21 cellular contexts compared by ENCODE assay signal in genomic region chr12:102429211-102429610, GRCh38. TPM values are rescaled to one million over a fixed set of nuclear protein-coding genes. Genes with fewer than 3 reads are reported as not detected.
DNase-seq lines count a peak whose midpoint lies in the region; ATAC-seq, FAIRE-seq and TF ChIP-seq lines count a peak whose summit lies in the region.
"Had no signal": no experiment of that assay in that cellular context is flagged by ENCODE, and none has a peak within 500 bp of the region (broad histone marks: within the 10 kb centered on the region; RNA-seq: fewer than 3 reads in every experiment).

No MANE protein-coding gene starts in this region.

- no peak for FAIRE-seq in K562 (lab: Jason Lieb, UNC)
- FAIRE-seq: A549, G401.6, GM12892, H1 had no signal

- no peaks in the 10 kb centered on the region for H3K36me3 Mint-ChIP-seq in CD8-positive, alpha-beta memory T cell
- no peaks in the 10 kb centered on the region for H3K36me3 Mint-ChIP-seq in activated naive CD8-positive, alpha-beta T cell treated with anti-CD3 and anti-CD28 coated beads for 36 hours
- H3K36me3 Mint-ChIP-seq: CD4-positive, alpha-beta memory T cell had no signal

- intact Hi-C loops in K562 (cut with micrococcal nuclease), result loop anchor here (2.0 to 5.0 kb wide), 2 partner anchors 50 to 112 kb away; no protein-coding TSS in a partner anchor
- intact Hi-C loops in gastrocnemius medialis (cut with DNase I; ENCODE audit: low total_unique reads), result no loop called here
- intact Hi-C loops in vagina (cut with DNase I), result no loop called here
- intact Hi-C loops in breast epithelium (cut with DNase I; ENCODE audit: low total_unique reads), result no loop called here

- BruUV-seq in K562 (replicated peaks; lab: Mats Ljungman, UMichigan), result no TSS peak

- in situ Hi-C loops in K562 (cut with MboI), result no loop called here
- in situ Hi-C loops in gastrocnemius medialis (cut with MboI; ENCODE audit: low sequenced_read_pairs in 4 of 4), result no loop called here

- TF ChIP-seq RAD21 in K562 (CRISPR knock-in tag; conservative IDR thresholded peaks at IDR 0.05 in 1 of 2, IDR thresholded peaks at IDR 0.05 in 1 of 2), result no peak

- no peaks in the 10 kb centered on the region for H3K4me1 Mint-ChIP-seq in CD8-positive, alpha-beta memory T cell
- H3K4me1 Mint-ChIP-seq in activated naive CD8-positive, alpha-beta T cell treated with anti-CD3 and anti-CD28 coated beads for 36 hours, result no peaks in the 10 kb centered on the region
- H3K4me1 Mint-ChIP-seq: CD4-positive, alpha-beta memory T cell had no signal

- CTCF ChIA-PET in CD8-positive, alpha-beta memory T cell (lab: Charles Lee), result interaction anchor here (1.8 kb wide), 1 partner anchor 11 kb away, joined by 4 read pairs; no protein-coding TSS in a partner anchor
- CTCF ChIA-PET in K562 (lab: Yijun Ruan, JAX; ENCODE audit: low intra/inter-chr PET ratio), result no interaction called here

- ATAC-seq in K562, result no peak
- no peak for ATAC-seq in gastrocnemius medialis
- ATAC-seq: A549, HCT116 had no signal

- no peaks in the 10 kb centered on the region for H3K4me1 ChIP-seq in CD8-positive, alpha-beta memory T cell (ENCODE audit: insufficient read depth, low read length)
- H3K4me1 ChIP-seq in K562 (replicated peaks in 1 of 2; ENCODE audit: control insufficient read depth in 2 of 2, insufficient read depth in 2 of 2, low read length in 2 of 2) (peaks cover 10 to 68% of the 10 kb centered on the region in 2 experiments), gastrocnemius medialis (peaks cover 36 to 39% of the 10 kb centered on the region in 2 donors), vagina (peaks cover 61% of the 10 kb centered on the region), breast epithelium (no peaks in the 10 kb centered on the region)
- H3K4me1 ChIP-seq: A549, Caco-2 had no signal

- POLR2A ChIA-PET in CD8-positive, alpha-beta memory T cell (lab: Charles Lee), result no interaction called here
- POLR2A ChIA-PET in K562 (lab: Yijun Ruan, JAX), result interaction anchor here (1.1 to 2.3 kb wide), 3 partner anchors 8 to 13 kb away, joined by 3 to 10 read pairs (median 7); no protein-coding TSS in a partner anchor

- H2AFZ ChIP-seq in K562 (ENCODE audit: low read depth, low read length), result no peak overlapping the region
- H2AFZ ChIP-seq: GM23248 had no signal

- no peaks in the 10 kb centered on the region for H3K9me1 ChIP-seq in K562 (ENCODE audit: control insufficient read depth, insufficient read depth, low read length)

- no peaks in the 10 kb centered on the region for H3K27me3 ChIP-seq in CD8-positive, alpha-beta memory T cell (ENCODE audit: insufficient read depth, low read length, poor library complexity, severe bottlenecking)
- H3K27me3 ChIP-seq in K562 (ENCODE audit: control insufficient read depth in 2 of 2, insufficient read depth in 2 of 2, low read length in 2 of 2), result no peaks in the 10 kb centered on the region
- H3K27me3 ChIP-seq in gastrocnemius medialis, result no peaks in the 10 kb centered on the region
- H3K27me3 ChIP-seq in vagina, result no peaks in the 10 kb centered on the region
- no peaks in the 10 kb centered on the region for H3K27me3 ChIP-seq in breast epithelium
- no peaks in the 10 kb centered on the region for H3K27me3 ChIP-seq in H7 (ENCODE audit: control insufficient read depth, insufficient read depth, low read length)

- no peaks in the 10 kb centered on the region for H3K9me3 ChIP-seq in CD8-positive, alpha-beta memory T cell (ENCODE audit: low read length)
- H3K9me3 ChIP-seq in K562 (replicated peaks; ENCODE audit: control insufficient read depth, insufficient read depth, low read depth, low read length) (no peaks in the 10 kb centered on the region), gastrocnemius medialis (no peaks in the 10 kb centered on the region), vagina (no peaks in the 10 kb centered on the region), breast epithelium (no peaks in the 10 kb centered on the region)
- H3K9me3 ChIP-seq: A549, Caco-2 had no signal

- peaks cover 0 to 4% of the 10 kb centered on the region in 2 donors for H3K27me3 Mint-ChIP-seq in CD8-positive, alpha-beta memory T cell
- H3K27me3 Mint-ChIP-seq in activated naive CD8-positive, alpha-beta T cell treated with anti-CD3 and anti-CD28 coated beads for 36 hours, result peaks cover 21% of the 10 kb centered on the region

- TF ChIP-seq CTCF in K562 (IDR thresholded peaks at IDR 0.05 in 2 of 3, conservative IDR thresholded peaks at IDR 0.05 in 1 of 3; ENCODE audit: insufficient read depth in 2 of 3, low read depth in 1 of 3, low read length in 3 of 3), result no peak
- TF ChIP-seq CTCF in gastrocnemius medialis (IDR thresholded peaks at IDR 0.05 in 4 of 5, conservative IDR thresholded peaks at IDR 0.05 in 1 of 5), result no peak
- TF ChIP-seq CTCF in vagina (IDR thresholded peaks at IDR 0.05), result no peak
- TF ChIP-seq CTCF in breast epithelium (IDR thresholded peaks at IDR 0.05), result no peak

- no peaks in the 10 kb centered on the region for H3K9me3 Mint-ChIP-seq in CD8-positive, alpha-beta memory T cell
- no peaks in the 10 kb centered on the region for H3K9me3 Mint-ChIP-seq in activated naive CD8-positive, alpha-beta T cell treated with anti-CD3 and anti-CD28 coated beads for 36 hours
- H3K9me3 Mint-ChIP-seq: H9 had no signal

- no peak overlapping the region for H3K4me2 ChIP-seq in K562 (ENCODE audit: insufficient read depth, low read length)
- H3K4me2 ChIP-seq: A549 had no signal

- peak overlapping the region; percentile 48 for H3K27ac ChIP-seq in CD8-positive, alpha-beta memory T cell (ENCODE audit: low read depth, low read length)
- H3K27ac ChIP-seq in K562 (ENCODE audit: extremely low read depth, low read depth, low read length), result peak overlapping the region; percentile 83; the same call in 2 of the 3 replicates
- peak overlapping the region; percentile 45 to 93 (median 86) for H3K27ac ChIP-seq in gastrocnemius medialis
- peak overlapping the region; percentile 19 for H3K27ac ChIP-seq in vagina
- H3K27ac ChIP-seq in breast epithelium, result peak overlapping the region in 1 of 2 donors; percentile 59
- H3K27ac ChIP-seq: A549, GM23248 had no signal

- TF ChIP-seq POLR2A in K562 (conservative IDR thresholded peaks at IDR 0.05) (no peak), gastrocnemius medialis (IDR thresholded peaks at IDR 0.05) (no peak), vagina (IDR thresholded peaks at IDR 0.05) (no peak), breast epithelium (IDR thresholded peaks at IDR 0.05) (no peak)

- no peak overlapping the region for H3K27ac Mint-ChIP-seq in CD8-positive, alpha-beta memory T cell
- no peak overlapping the region for H3K27ac Mint-ChIP-seq in activated naive CD8-positive, alpha-beta T cell treated with anti-CD3 and anti-CD28 coated beads for 36 hours
- H3K27ac Mint-ChIP-seq: CD4-positive, alpha-beta memory T cell; H9 had no signal

- H3K36me3 ChIP-seq in CD8-positive, alpha-beta memory T cell (ENCODE audit: insufficient read depth, low read length), result no peaks in the 10 kb centered on the region
- H3K36me3 ChIP-seq in K562 (ENCODE audit: control insufficient read depth, insufficient read depth, low read length) (no peaks in the 10 kb centered on the region), gastrocnemius medialis (no peaks in the 10 kb centered on the region), vagina (no peaks in the 10 kb centered on the region), breast epithelium (no peaks in the 10 kb centered on the region), H7 (replicated peaks; ENCODE audit: control insufficient read depth, insufficient read depth, low read length) (no peaks in the 10 kb centered on the region)

- no peaks in the 10 kb centered on the region for H4K20me1 ChIP-seq in K562 (replicated peaks; ENCODE audit: control insufficient read depth, insufficient read depth, low read length)

- DNase-seq in CD8-positive, alpha-beta memory T cell, result no peak
- DNase-seq in K562 (ENCODE audit: extremely low read depth in 1 of 4, low spot score in 3 of 4) (no peak), gastrocnemius medialis (no peak), vagina (ENCODE audit: extremely low spot score in 2 of 2) (no peak), breast epithelium (ENCODE audit: low spot score in 2 of 2) (no peak), H7 (no peak)
- no peak for DNase-seq in activated naive CD8-positive, alpha-beta T cell treated with anti-CD3 and anti-CD28 coated beads for 36 hours
- DNase-seq: 8988T; ACHN; C1 segment of cervical spinal cord; Caco-2; CD4-positive, alpha-beta memory T cell; DMS153; DND-41; GM23248; H9 had no signal

- peak overlapping the region in 1 of 2 experiments; percentile 15; a peak in 1 of 4 replicates for H3K9ac ChIP-seq in K562 (ENCODE audit: insufficient read depth in 1 of 2, low read depth in 2 of 2, low read length in 2 of 2)
- H3K9ac ChIP-seq: GM23248 had no signal

- no peak overlapping the region for H3K4me3 Mint-ChIP-seq in CD8-positive, alpha-beta memory T cell
- no peak overlapping the region for H3K4me3 Mint-ChIP-seq in activated naive CD8-positive, alpha-beta T cell treated with anti-CD3 and anti-CD28 coated beads for 36 hours
- H3K4me3 Mint-ChIP-seq: CD4-positive, alpha-beta memory T cell; H9 had no signal

- no peak overlapping the region for H3K4me3 ChIP-seq in CD8-positive, alpha-beta memory T cell (ENCODE audit: low read length)
- H3K4me3 ChIP-seq in K562, result no peak overlapping the region
- H3K4me3 ChIP-seq in gastrocnemius medialis, result no peak overlapping the region
- no peak overlapping the region for H3K4me3 ChIP-seq in vagina
- H3K4me3 ChIP-seq in breast epithelium, result no peak overlapping the region
- no peak overlapping the region for H3K4me3 ChIP-seq in H7 (ENCODE audit: insufficient read depth, low read depth, low read length)
- H3K4me3 ChIP-seq: A549, GM23248 had no signal

- no peak for TF ChIP-seq EP300 in K562 (IDR thresholded peaks at IDR 0.05; ENCODE audit: low read length)

- H3K79me2 ChIP-seq in K562 (ENCODE audit: control insufficient read depth, insufficient read depth, low read length), result 0 out of 3 replicates have a peak, but pooled peaks cover 3% of the 10 kb centered on the region

RNA-seq across cellular contexts. Expression of gene IGF1, which starts 51.2 kb away (rescaled TPM):
- total RNA-seq in CD8-positive, alpha-beta memory T cell, result 1 to 10 TPM in 1 of 2 experiments, under 1 TPM in 1; 0.28 to 1.4 TPM
- polyA plus RNA-seq in CD8-positive, alpha-beta memory T cell, result not detected
- 13.0 and 14.3 TPM in 2 replicates for total RNA-seq in K562 (2011; cell fraction: chromatin; rRNA removed; ENCODE audit: low replicate concordance)
- total RNA-seq in K562 (2011; cell fraction: nucleolus; rRNA removed), result 2.6 and 6.8 TPM in 2 replicates
- 9.0 and 10.3 TPM in 2 replicates for total RNA-seq in K562 (2011; cell fraction: nucleoplasm; rRNA removed)
- total RNA-seq in K562 (2014; rRNA removed) (2.8 and 4.5 TPM in 2 replicates), K562 (2014; rRNA removed; fragmentation: Illumina TruSeq; extraction: Trizol) (4.0 and 6.5 TPM in 2 replicates), K562 (2015; rRNA removed; fragmentation: Illumina TruSeq; extraction: Trizol) (11.5 and 11.6 TPM in 2 replicates), K562 (2021) (5.5 and 5.9 TPM in 2 replicates), gastrocnemius medialis (10 to 100 TPM in 3 of 4 donors, 1 to 10 TPM in 1; 8.3 to 22.7 (median 17.9) TPM), vagina (68.0 TPM), breast epithelium (100 to 1,000 TPM in 2 of 3 donors, 10 to 100 TPM in 1; 56.6 to 108 (median 101) TPM)
- polyA plus RNA-seq in K562 (2011; rRNA removed) (3.7 and 4.4 TPM in 2 replicates), K562 (2014; fragmentation: Illumina TruSeq; extraction: Trizol) (4.2 and 5.5 TPM in 2 replicates), K562 (2014; fragmentation: Nextera tagmentation; extraction: Ambion mirVana) (10 to 100 TPM in 1 of 2 experiments, 1 to 10 TPM in 1; 8.3 to 13.9 TPM), K562 (2014; rRNA removed) (4.1 and 7.1 TPM in 2 replicates)
- 4.6 and 7.0 TPM in 2 replicates for polyA plus RNA-seq in K562 (2011; cell fraction: cytosol; rRNA removed)
- polyA plus RNA-seq in K562 (2011; cell fraction: nucleus; rRNA removed), result 0.87 and 3.0 TPM in 2 replicates
- polyA plus RNA-seq in K562 (2012), result 7.3 and 18.9 TPM in 2 replicates
- polyA minus RNA-seq in K562 (2011; rRNA and poly(A)+ RNA removed), result 4.9 and 5.4 TPM in 2 replicates
- polyA minus RNA-seq in K562 (2011; cell fraction: cytosol; rRNA and poly(A)+ RNA removed), result 0.73 and 1.2 TPM in 2 replicates
- polyA minus RNA-seq in K562 (2011; cell fraction: nucleus; rRNA and poly(A)+ RNA removed), result 2.2 and 2.4 TPM in 2 replicates
- total RNA-seq in H7 (2014; rRNA removed; shearing (Covaris generic)), result not detected in 2 replicates
- 1 to 10 TPM; 2.1 to 2.3 TPM for total RNA-seq in activated naive CD8-positive, alpha-beta T cell treated with anti-CD3 and anti-CD28 coated beads for 36 hours
- total RNA-seq: CD4-positive, alpha-beta memory T cell; H1; H9 had no signal
- polyA plus RNA-seq: CD4-positive, alpha-beta memory T cell; H1 had no signal
